28 cellular contexts compared by ENCODE assay signal in genomic region chr1:244702620-244703019, GRCh38.
"Had no signal": no experiment of that assay in that cellular context is flagged by ENCODE, and none has a peak within 500 bp of the region (broad histone marks: within the 10 kb centered on the region; RNA-seq: fewer than 3 reads in every experiment).

No MANE protein-coding gene starts in this region.

- H3K27me3 ChIP-seq: colonic mucosa, dorsolateral prefrontal cortex, esophagus muscularis mucosa, esophagus squamous epithelium, foreskin keratinocyte, gastrocnemius medialis, gastroesophageal sphincter, heart left ventricle, heart right ventricle had no signal

- H3K27ac ChIP-seq: colonic mucosa, coronary artery, dorsolateral prefrontal cortex, epithelial cell of prostate, esophagus muscularis mucosa, esophagus squamous epithelium, foreskin keratinocyte, gastrocnemius medialis, gastroesophageal sphincter, heart left ventricle, heart right ventricle had no signal

- H3K36me3 ChIP-seq: colonic mucosa had no signal

- FAIRE-seq: colon, endometrium, endothelial cell of umbilical vein, frontal cortex had no signal

- ATAC-seq: effector memory CD8-positive, alpha-beta T cell; esophagus mucosa; foreskin keratinocyte; gastrocnemius medialis; gastroesophageal sphincter; heart left ventricle; heart right ventricle had no signal

- H3K4me3 ChIP-seq: colonic mucosa, coronary artery, dorsolateral prefrontal cortex, esophagus muscularis mucosa, esophagus squamous epithelium, gastrocnemius medialis, gastroesophageal sphincter, heart left ventricle, heart right ventricle had no signal

- H3K9me3 ChIP-seq: colonic mucosa, esophagus muscularis mucosa, esophagus squamous epithelium, gastrocnemius medialis, gastroesophageal sphincter had no signal

- DNase-seq: colonic mucosa; cortex of kidney; dermis blood vessel endothelial cell; dorsolateral prefrontal cortex; effector CD4-positive, alpha-beta T cell; effector CD8-positive, alpha-beta T cell; effector memory CD4-positive, alpha-beta T cell; effector memory CD8-positive, alpha-beta T cell; endodermal cell; erythroblast; esophagus squamous epithelium; foreskin fibroblast; foreskin keratinocyte; foreskin melanocyte; gastrocnemius medialis; glutamatergic neuron; head of caudate nucleus; heart left ventricle; heart right ventricle had no signal

- H3K4me1 ChIP-seq: colonic mucosa, esophagus squamous epithelium, foreskin keratinocyte, gastrocnemius medialis, gastroesophageal sphincter had no signal
